25 cellular contexts compared by ENCODE assay signal in the genomic region with DNA sequence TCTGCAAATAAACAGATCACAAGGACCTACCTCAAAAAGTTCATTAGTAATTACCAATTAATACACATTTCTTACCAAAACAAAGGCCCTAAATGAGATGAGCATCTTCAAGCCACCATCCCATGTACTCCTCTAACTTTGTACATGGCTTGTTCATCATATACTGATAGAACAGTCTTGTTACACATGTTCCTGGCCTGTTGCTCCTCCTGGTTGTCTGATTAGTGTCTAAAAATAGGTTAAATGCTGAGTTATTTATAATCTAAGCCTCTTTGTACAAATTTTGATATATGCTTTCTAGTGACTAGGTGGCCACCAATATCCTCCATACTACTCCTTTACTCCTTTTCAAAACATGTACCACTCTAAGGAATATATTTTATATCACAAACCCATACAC.
"Had no signal": no experiment of that assay in that cellular context is flagged by ENCODE, and none has a peak within 500 bp of the region (broad histone marks: within the 10 kb centered on the region; RNA-seq: fewer than 3 reads in every experiment).

No MANE protein-coding gene starts in this region.

- H3K27me3 Mint-ChIP-seq: effector memory CD8-positive, alpha-beta T cell; stimulated activated naive CD8-positive, alpha-beta T cell treated with anti-CD3 and anti-CD28 coated beads, Interleukin-15, amount 100 ng/mL, for 72 hours had no signal

- H3K36me3 ChIP-seq: upper lobe of right lung, uterus had no signal

- FAIRE-seq: endometrium, pancreas had no signal

- H3K4me3 Mint-ChIP-seq: effector memory CD8-positive, alpha-beta T cell; immature natural killer cell; natural killer cell; stimulated activated naive CD8-positive, alpha-beta T cell treated with anti-CD3 and anti-CD28 coated beads, Interleukin-15, amount 100 ng/mL, for 72 hours had no signal

- DNase-seq: effector memory CD8-positive, alpha-beta T cell; erythroblast; esophagus squamous epithelium; foreskin melanocyte; glutamatergic neuron; hypothalamus; immature natural killer cell; islet precursor cell; kidney glomerular epithelial cell; natural killer cell; pancreas; right lobe of liver; stimulated activated CD4-positive, alpha-beta T cell treated with anti-CD3 and anti-CD28 coated beads, Interleukin-12 subunit alpha, Interleukin-12 subunit beta, amount 100 ng/mL, for 4 hours; stimulated activated CD4-positive, alpha-beta T cell treated with anti-CD3 and anti-CD28 coated beads, Interleukin-1b, Interleukin-23, amount 100 ng/mL, for 48 hours; stimulated activated CD4-positive, alpha-beta T cell treated with anti-CD3 and anti-CD28 coated beads, Interleukin-4, amount 100 ng/mL, for 1 hour; stimulated activated CD8-positive, alpha-beta memory T cell treated with anti-CD3 and anti-CD28 coated beads, Interleukin-4, amount 100 ng/mL, for 48 hours; stimulated activated naive CD4-positive, alpha-beta T cell; stimulated activated naive CD8-positive, alpha-beta T cell treated with anti-CD3 and anti-CD28 coated beads, Interleukin-15, amount 100 ng/mL, for 72 hours; transverse colon; upper lobe of right lung; uterus had no signal

- H3K27ac ChIP-seq: coronary artery, esophagus squamous epithelium, pancreas, right lobe of liver, suprapubic skin, transverse colon, upper lobe of right lung, uterus had no signal

- H3K4me2 ChIP-seq: smooth muscle cell had no signal

- H3K9me3 ChIP-seq: pancreas had no signal

- ATAC-seq: effector memory CD8-positive, alpha-beta T cell; natural killer cell; pancreas; stimulated activated naive CD8-positive, alpha-beta T cell treated with anti-CD3 and anti-CD28 coated beads, Interleukin-15, amount 100 ng/mL, for 72 hours; upper lobe of right lung had no signal

- H3K4me3 ChIP-seq: coronary artery, esophagus squamous epithelium, pancreas, right lobe of liver, smooth muscle cell, suprapubic skin, transverse colon, upper lobe of right lung, uterus had no signal

- H3K27me3 ChIP-seq: esophagus squamous epithelium, pancreas, right lobe of liver, suprapubic skin, transverse colon, upper lobe of right lung, uterus had no signal

- H3K27ac Mint-ChIP-seq: effector memory CD8-positive, alpha-beta T cell; immature natural killer cell; natural killer cell; stimulated activated naive CD8-positive, alpha-beta T cell treated with anti-CD3 and anti-CD28 coated beads, Interleukin-15, amount 100 ng/mL, for 72 hours had no signal

- H3K4me1 ChIP-seq: esophagus squamous epithelium, pancreas, right lobe of liver, suprapubic skin, upper lobe of right lung, uterus had no signal

- H3K4me1 Mint-ChIP-seq: stimulated activated naive CD8-positive, alpha-beta T cell treated with anti-CD3 and anti-CD28 coated beads, Interleukin-15, amount 100 ng/mL, for 72 hours had no signal
